Comparison of ENCODE assay signal across 9 cellular contexts in the genomic region with DNA sequence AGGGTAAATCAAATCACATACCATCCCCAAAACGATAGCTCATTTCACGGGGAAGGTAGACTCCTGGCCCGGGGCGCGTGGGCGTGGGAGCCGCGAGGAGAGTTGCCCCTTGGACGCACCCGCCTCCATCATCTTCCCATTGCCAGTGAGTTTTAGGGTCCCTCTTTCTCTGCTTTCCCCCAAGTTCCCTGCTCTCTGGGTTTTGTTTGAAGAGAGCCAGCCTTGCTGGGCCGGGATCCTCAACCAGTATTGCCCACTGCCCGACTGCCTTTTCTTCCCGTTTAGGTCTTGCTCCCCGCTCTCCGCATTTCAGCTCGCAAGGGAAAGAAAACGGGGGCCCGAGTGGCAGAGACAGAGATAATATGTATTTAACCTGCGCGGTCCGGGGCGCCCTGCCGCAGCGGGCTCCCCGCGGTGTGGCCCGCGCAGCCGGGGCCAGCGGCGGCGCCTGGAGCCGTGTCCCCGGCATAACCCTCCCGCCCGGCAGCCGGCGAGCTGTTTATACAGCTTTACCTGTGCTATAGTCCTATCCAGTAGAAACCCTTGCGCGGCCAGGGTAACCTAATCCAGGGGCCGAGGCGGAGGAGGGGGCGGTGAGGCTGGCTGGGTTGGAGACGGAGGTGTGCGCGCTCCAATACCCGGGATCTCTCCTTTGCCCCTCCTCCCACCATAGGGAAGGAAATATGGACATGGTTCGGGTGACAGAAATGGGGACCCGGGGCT. TPM values are rescaled to one million over a fixed set of nuclear protein-coding genes. Genes with fewer than 3 reads are reported as not detected.
DNase-seq lines count a peak whose midpoint lies in the region; ATAC-seq and TF ChIP-seq lines count a peak whose summit lies in the region.
"Had no signal": no experiment of that assay in that cellular context is flagged by ENCODE, and none has a peak within 500 bp of the region (broad histone marks: within the 10 kb centered on the region; RNA-seq: fewer than 3 reads in every experiment).

No MANE protein-coding gene starts in this region.

- TF ChIP-seq CTCF in WI38 (IDR thresholded peaks at IDR 0.05; ENCODE audit: low read depth, low read length) = no peak

- H3K36me3 Mint-ChIP-seq in immature natural killer cell = no peaks in the 10 kb centered on the region

- H3K4me3 Mint-ChIP-seq in immature natural killer cell = peak overlapping the region; percentile 62 to 82 (median 72)
- H3K4me3 Mint-ChIP-seq in stimulated activated naive CD8-positive, alpha-beta T cell treated with anti-CD3 and anti-CD28 coated beads, Interleukin-15, amount 100 ng/mL, for 72 hours = peak overlapping the region; percentile 80 to 89

- ATAC-seq in stimulated activated naive CD8-positive, alpha-beta T cell treated with anti-CD3 and anti-CD28 coated beads, Interleukin-15, amount 100 ng/mL, for 72 hours = no peak

- H3K4me1 Mint-ChIP-seq in immature natural killer cell = peaks cover 55 to 70% of the 10 kb centered on the region in 2 donors
- peaks cover 87% of the 10 kb centered on the region for H3K4me1 Mint-ChIP-seq in stimulated activated naive CD8-positive, alpha-beta T cell treated with anti-CD3 and anti-CD28 coated beads, Interleukin-15, amount 100 ng/mL, for 72 hours

- peaks cover 60 to 85% (median 73%) of the 10 kb centered on the region in 3 donors for H3K27me3 Mint-ChIP-seq in immature natural killer cell (ENCODE audit: low read depth in 3 of 3)
- peaks cover 86% of the 10 kb centered on the region for H3K27me3 Mint-ChIP-seq in stimulated activated naive CD8-positive, alpha-beta T cell treated with anti-CD3 and anti-CD28 coated beads, Interleukin-15, amount 100 ng/mL, for 72 hours

- H3K4me3 ChIP-seq in WI38 (ENCODE audit: low read depth, low read length) = peak overlapping the region; percentile 53

- H3K9me3 Mint-ChIP-seq in immature natural killer cell = peaks cover 0 to 2% (median 0%) of the 10 kb centered on the region in 6 donors
- no peaks in the 10 kb centered on the region for H3K9me3 Mint-ChIP-seq in stimulated activated naive CD8-positive, alpha-beta T cell treated with anti-CD3 and anti-CD28 coated beads, Interleukin-15, amount 100 ng/mL, for 72 hours

- H3K27ac Mint-ChIP-seq in immature natural killer cell = peak overlapping the region in 3 of 6 donors; percentile 55 to 78 (median 71)
- H3K27ac Mint-ChIP-seq in stimulated activated naive CD8-positive, alpha-beta T cell treated with anti-CD3 and anti-CD28 coated beads, Interleukin-15, amount 100 ng/mL, for 72 hours = no peak overlapping the region

- peak; percentile 69 for DNase-seq in activated CD8-positive, alpha-beta memory T cell treated with anti-CD3 and anti-CD28 coated beads for 24 hours
- no peak for DNase-seq in activated CD8-positive, alpha-beta memory T cell treated with anti-CD3 and anti-CD28 coated beads, Interleukin-2, amount 50 U/mL, for 48 hours
- DNase-seq in immature natural killer cell = no peak
- peak; percentile 38 to 43 for DNase-seq in stimulated activated naive CD8-positive, alpha-beta T cell treated with anti-CD3 and anti-CD28 coated beads, Interleukin-15, amount 100 ng/mL, for 72 hours
- DNase-seq in NCI-H128 (lab: John Stamatoyannopoulos, UW; ENCODE audit: unreplicated experiment) = no peak
- no peak for DNase-seq in NCI-H2029 (lab: John Stamatoyannopoulos, UW)
- no peak for DNase-seq in stimulated activated CD4-positive, alpha-beta T cell treated with anti-CD3 and anti-CD28 coated beads, Interleukin-2, amount 100 ng/mL, for 24 hours
- DNase-seq: NCI-H2227 treated with DMSO at 0.1 percent for 48 hours had no signal

RNA-seq across cellular contexts. Expression of gene GATA3, which starts 5.2 kb away (rescaled TPM):
- polyA plus RNA-seq in immature natural killer cell = 10 to 100 TPM; 27.2 to 52.1 (median 36.8) TPM

Comparison
In these comparisons a context has a peak if more than half of its experiments do, and no peak if none do; other contexts are left out.
1. DNase-seq: peak in activated CD8-positive, alpha-beta memory T cell treated with anti-CD3 and anti-CD28 coated beads for 24 hours (single experiment) and stimulated activated naive CD8-positive, alpha-beta T cell treated with anti-CD3 and anti-CD28 coated beads, Interleukin-15, amount 100 ng/mL, for 72 hours (2 of 2); none in activated CD8-positive, alpha-beta memory T cell treated with anti-CD3 and anti-CD28 coated beads, Interleukin-2, amount 50 U/mL, for 48 hours (single experiment), immature natural killer cell (0 of 3), NCI-H128 (single experiment), NCI-H2029 (single experiment) and stimulated activated CD4-positive, alpha-beta T cell treated with anti-CD3 and anti-CD28 coated beads, Interleukin-2, amount 100 ng/mL, for 24 hours (0 of 2).